In genomic region chr3:189108735-189109134, GRCh38 we compare ENCODE assay signal across 20 cellular contexts.
"Had no signal": no experiment of that assay in that cellular context is flagged by ENCODE, and none has a peak within 500 bp of the region (broad histone marks: within the 10 kb centered on the region; RNA-seq: fewer than 3 reads in every experiment).

No MANE protein-coding gene starts in this region.

- H3K36me3 ChIP-seq: gastroesophageal sphincter, heart right ventricle, suprapubic skin, upper lobe of left lung had no signal

- H3K27ac ChIP-seq: gastroesophageal sphincter, heart right ventricle, suprapubic skin, upper lobe of left lung, VCaP had no signal

- H3K4me1 ChIP-seq: gastroesophageal sphincter, heart right ventricle, suprapubic skin, upper lobe of left lung had no signal

- ATAC-seq: activated T-cell treated with anti-CD3 and anti-CD28 coated beads, Interleukin-2, amount 50 U/mL, for 72 hours; gastroesophageal sphincter; heart right ventricle; natural killer cell treated with Interleukin-12 subunit alpha and Interleukin-12 subunit beta and Interleukin-15 and Interleukin-18, amount 100 ng/mL, for 72 hours had no signal

- H3K4me3 Mint-ChIP-seq: activated naive CD4-positive, alpha-beta T cell treated with anti-CD3 and anti-CD28 coated beads, Interleukin-2, amount 50 U/mL, for 24 hours; activated T-cell treated with anti-CD3 and anti-CD28 coated beads, Interleukin-2, amount 50 U/mL, for 72 hours; immature natural killer cell; natural killer cell treated with Interleukin-12 subunit alpha and Interleukin-12 subunit beta and Interleukin-15 and Interleukin-18, amount 100 ng/mL, for 72 hours; stimulated activated naive CD8-positive, alpha-beta T cell treated with anti-CD3 and anti-CD28 coated beads, Interleukin-15, Interleukin-2, amounts not matched to agents 100 ng/mL and 50 ng/mL, for 24 hours; T-helper 1 cell treated with Interleukin-12 subunit alpha and Interleukin-12 subunit beta and Interleukin-4 antibody, amounts not matched to agents 30 μg/mL and 1 μg/mL, for 36 hours had no signal

- H3K27me3 ChIP-seq: gastroesophageal sphincter, heart right ventricle, suprapubic skin, upper lobe of left lung had no signal

- FAIRE-seq: bronchial epithelial cell had no signal

- H3K4me3 ChIP-seq: gastroesophageal sphincter, heart right ventricle, suprapubic skin, upper lobe of left lung had no signal

- H3K36me3 Mint-ChIP-seq: activated naive CD4-positive, alpha-beta T cell treated with anti-CD3 and anti-CD28 coated beads, Interleukin-2, amount 50 U/mL, for 24 hours; immature natural killer cell; natural killer cell treated with Interleukin-12 subunit alpha and Interleukin-12 subunit beta and Interleukin-15 and Interleukin-18, amount 100 ng/mL, for 72 hours had no signal

- H3K9me3 Mint-ChIP-seq: activated naive CD4-positive, alpha-beta T cell treated with anti-CD3 and anti-CD28 coated beads, Interleukin-2, amount 50 U/mL, for 24 hours; natural killer cell treated with Interleukin-12 subunit alpha and Interleukin-12 subunit beta and Interleukin-15 and Interleukin-18, amount 100 ng/mL, for 72 hours; stimulated activated naive CD8-positive, alpha-beta T cell treated with anti-CD3 and anti-CD28 coated beads, Interleukin-15, Interleukin-2, amounts not matched to agents 100 ng/mL and 50 ng/mL, for 24 hours had no signal

- H3K9me3 ChIP-seq: suprapubic skin, upper lobe of left lung had no signal

- H3K27ac Mint-ChIP-seq: activated naive CD4-positive, alpha-beta T cell treated with anti-CD3 and anti-CD28 coated beads, Interleukin-2, amount 50 U/mL, for 24 hours; activated T-cell treated with anti-CD3 and anti-CD28 coated beads, Interleukin-2, amount 50 U/mL, for 72 hours; immature natural killer cell; natural killer cell treated with Interleukin-12 subunit alpha and Interleukin-12 subunit beta and Interleukin-15 and Interleukin-18, amount 100 ng/mL, for 72 hours; stimulated activated naive CD8-positive, alpha-beta T cell treated with anti-CD3 and anti-CD28 coated beads, Interleukin-15, Interleukin-2, amounts not matched to agents 100 ng/mL and 50 ng/mL, for 24 hours; T-helper 1 cell treated with Interleukin-12 subunit alpha and Interleukin-12 subunit beta and Interleukin-4 antibody, amounts not matched to agents 30 μg/mL and 1 μg/mL, for 36 hours had no signal

- DNase-seq: activated CD4-positive, alpha-beta T cell treated with anti-CD3 and anti-CD28 coated beads for 1 hour; activated gamma-delta T cell; activated T-cell treated with anti-CD3 and anti-CD28 coated beads, Interleukin-2, amount 50 U/mL, for 72 hours; cerebellar nuclear complex; cortex of kidney; heart right ventricle; immature natural killer cell; nucleus accumbens; posterior cingulate gyrus; retina; stimulated activated CD4-positive, alpha-beta T cell treated with anti-CD3 and anti-CD28 coated beads, Interleukin-2, amount 100 ng/mL, for 48 hours; upper lobe of left lung had no signal

- H3K4me1 Mint-ChIP-seq: activated naive CD4-positive, alpha-beta T cell treated with anti-CD3 and anti-CD28 coated beads, Interleukin-2, amount 50 U/mL, for 24 hours; immature natural killer cell had no signal
